In the genomic region with DNA sequence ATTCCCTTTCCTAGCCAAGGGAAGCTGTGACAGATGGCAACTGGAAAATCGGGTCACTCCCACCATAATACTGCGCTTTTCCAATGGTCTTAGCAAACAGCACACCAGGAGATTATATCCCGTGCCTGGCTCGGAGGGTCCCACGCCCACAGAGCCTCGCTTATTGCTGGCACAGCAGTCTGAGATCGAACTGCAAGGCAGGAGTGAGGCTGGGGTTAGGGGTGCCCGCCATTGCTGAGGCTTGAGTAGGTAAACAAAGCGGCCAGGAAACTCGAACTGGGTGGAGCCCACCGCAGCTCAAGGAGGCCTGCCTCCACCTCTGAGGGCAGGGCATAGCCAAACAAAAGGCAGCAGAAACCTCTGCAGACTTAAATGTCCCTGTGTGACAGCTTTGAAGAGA, we compare ENCODE assay signal across 4 cellular contexts.
A peak's percentile ranks its signal among the peaks of the same experiment; 100 is the strongest.
DNase-seq lines count a peak whose midpoint lies in the region; ATAC-seq, FAIRE-seq and TF ChIP-seq lines count a peak whose summit lies in the region.
"Not testable (repeated sequence)": the region's sequence is repeated elsewhere in the genome, so short reads cannot be mapped to it uniquely, and the experiment has no call there.

No MANE protein-coding gene starts in this region.

- H3K27me3 Mint-ChIP-seq in endothelial cell (ENCODE audit: unreplicated experiment), result not testable (repeated sequence)

- not testable (repeated sequence) for H3K9ac ChIP-seq in kidney (ENCODE audit: low read length in 2 of 2); HepG2 (ENCODE audit: insufficient read depth, low read depth, low read length)

- not testable (repeated sequence) for FAIRE-seq in kidney (lab: Jason Lieb, UNC); HepG2 (lab: Jason Lieb, UNC)

- peak overlapping the region; percentile 5 for H3K4me3 Mint-ChIP-seq in endothelial cell (ENCODE audit: unreplicated experiment)

- H3K4me2 ChIP-seq in HepG2 (ENCODE audit: low read depth, low read length), result not testable (repeated sequence)

- not testable (repeated sequence) for H4K20me1 ChIP-seq in HepG2 (ENCODE audit: insufficient read depth, low read length)

- not testable (repeated sequence) for H3K79me2 ChIP-seq in HepG2 (ENCODE audit: insufficient read depth, low read length)

- not testable (repeated sequence) for ATAC-seq in HepG2

- TF ChIP-seq CTCF in endothelial cell (IDR thresholded peaks at IDR 0.05; ENCODE audit: unreplicated experiment); kidney (IDR thresholded peaks at IDR 0.05; ENCODE audit: borderline replicate concordance, extremely low read depth, insufficient read depth); HepG2 (CRISPR knock-in tag; IDR thresholded peaks at IDR 0.05): not testable (repeated sequence)

- intact Hi-C loops in kidney (cut with DNase I); HepG2 (cut with micrococcal nuclease; ENCODE audit: unreplicated experiment): not testable (repeated sequence)

- POLR2A ChIA-PET in HepG2 (lab: Yijun Ruan, JAX), result not testable (repeated sequence)

- H3K4me3 ChIP-seq in kidney (ENCODE audit: low read length in 2 of 2); HepG2 (replicated peaks in 1 of 3; ENCODE audit: insufficient read depth in 1 of 3, low read depth in 2 of 3, low read length in 3 of 3): not testable (repeated sequence)

- not testable (repeated sequence) for TF ChIP-seq EP300 in HepG2 (IDR thresholded peaks at IDR 0.05; ENCODE audit: low read depth in 2 of 2, low read length in 2 of 2); HepG2 (CRISPR knock-in tag; IDR thresholded peaks at IDR 0.05; ENCODE audit: borderline replicate concordance)

- not testable (repeated sequence) for H3K9me3 ChIP-seq in kidney (ENCODE audit: control insufficient read depth in 1 of 2, low read length in 2 of 2)
- H3K9me3 ChIP-seq in HepG2 (ENCODE audit: low read length), result peaks cover 59% of the 10 kb centered on the region

- H3K4me1 ChIP-seq in kidney (ENCODE audit: control insufficient read depth in 1 of 2, insufficient read depth in 1 of 2, low read depth in 1 of 2, low read length in 2 of 2); HepG2 (ENCODE audit: insufficient read depth, low read length): not testable (repeated sequence)

- H3K4me1 Mint-ChIP-seq in endothelial cell (ENCODE audit: unreplicated experiment), result not testable (repeated sequence)

- H3K27ac Mint-ChIP-seq in endothelial cell (ENCODE audit: unreplicated experiment), result not testable (repeated sequence)

- not testable (repeated sequence) for H3K27me3 ChIP-seq in HepG2 (ENCODE audit: control insufficient read depth in 1 of 2, insufficient read depth in 2 of 2, low read length in 2 of 2)

- TF ChIP-seq POLR2A in HepG2 (IDR thresholded peaks at IDR 0.05; ENCODE audit: insufficient read depth in 1 of 2, low read depth in 2 of 2, low read length in 2 of 2), result not testable (repeated sequence)

- CTCF ChIA-PET in HepG2 (lab: Yijun Ruan, JAX; ENCODE audit: low intra/inter-chr PET ratio, low total read pairs), result not testable (repeated sequence)

- in situ Hi-C loops in HepG2 (cut with HindIII; ENCODE audit: extremely low pct_ligation_motif_present, low pct_unique_long_range_greater_than_20kb), result not testable (repeated sequence)

- H2AFZ ChIP-seq in HepG2 (ENCODE audit: low read length), result not testable (repeated sequence)

- not testable (repeated sequence) for H3K27ac ChIP-seq in kidney (ENCODE audit: low read depth in 2 of 2, low read length in 2 of 2); HepG2 (ENCODE audit: extremely low read length, insufficient read depth, low read length)

- TF ChIP-seq RAD21 in HepG2 (CRISPR knock-in tag; IDR thresholded peaks at IDR 0.05), result not testable (repeated sequence)

- DNase-seq in DMS53 (lab: John Stamatoyannopoulos, UW), result peak; percentile 1
- DNase-seq in endothelial cell (ENCODE audit: low spot score); HepG2 (ENCODE audit: low spot score): not testable (repeated sequence)
- DNase-seq in kidney, result peak; percentile 35

- not testable (repeated sequence) for H3K36me3 ChIP-seq in kidney (ENCODE audit: control insufficient read depth in 1 of 2, insufficient read depth in 2 of 2, low read length in 2 of 2); HepG2 (replicated peaks in 1 of 2; ENCODE audit: control insufficient read depth in 1 of 2, insufficient read depth in 2 of 2, low read length in 2 of 2)

- WGBS in HepG2 (ENCODE audit: low lambda C conversion rate), result 9% methylated on average over 11 of the region's 11 CpGs

- BruUV-seq in HepG2 (replicated peaks; lab: Mats Ljungman, UMichigan), result not testable (repeated sequence)

- not testable (repeated sequence) for H3K9me3 Mint-ChIP-seq in endothelial cell (ENCODE audit: unreplicated experiment)

- not testable (repeated sequence) for H3K36me3 Mint-ChIP-seq in endothelial cell (ENCODE audit: low read depth, unreplicated experiment)

TF ChIP-seq in HepG2, 621 proteins besides CTCF, POLR2A, EP300 and RAD21:
- 0 out of 2 replicates have a peak, but pooled peaks have one; percentile 47 for TF ChIP-seq ZNF619 (CRISPR knock-in tag; IDR thresholded peaks at IDR 0.05)
